In genomic region chr5:139747583-139748504, GRCh38 we compare ENCODE assay signal across 7 cellular contexts. TPM values are rescaled to one million over a fixed set of nuclear protein-coding genes. Genes with fewer than 3 reads are reported as not detected.
DNase-seq lines count a peak whose midpoint lies in the region; ATAC-seq lines count a peak whose summit lies in the region.

No MANE protein-coding gene starts in this region.

- WGBS in mesenchymal stem cell, result 2% methylated on average over 58 of the region's 60 CpGs

- peak overlapping the region; percentile 43 to 71 for H3K4me3 ChIP-seq in mesenchymal stem cell (ENCODE audit: insufficient read depth in 1 of 2, low read depth in 1 of 2, low read length in 2 of 2)

- peak overlapping the region; percentile 60 for H2AFZ ChIP-seq in mesenchymal stem cell (ENCODE audit: low read depth, low read length)

- peak overlapping the region; percentile 72 for H2AK5ac ChIP-seq in mesenchymal stem cell (ENCODE audit: low read length, severe bottlenecking)

- H3K9me3 ChIP-seq in mesenchymal stem cell (ENCODE audit: control insufficient read depth, low read length), result no peaks in the 10 kb centered on the region

- no peaks in the 10 kb centered on the region for H3K27me3 ChIP-seq in mesenchymal stem cell (ENCODE audit: control insufficient read depth in 1 of 2, insufficient read depth in 1 of 2, low read length in 2 of 2)

- no peaks in the 10 kb centered on the region for H3K36me3 ChIP-seq in mesenchymal stem cell (ENCODE audit: control insufficient read depth in 1 of 2, insufficient read depth in 2 of 2, low read depth in 1 of 2, low read length in 2 of 2)

- H4K8ac ChIP-seq in mesenchymal stem cell (ENCODE audit: low read length), result peak overlapping the region; percentile 35

- peak; percentile 22 for ATAC-seq in GM18907 (IDR thresholded peaks at IDR 0.05; ENCODE audit: unreplicated experiment)
- peak; percentile 40 for ATAC-seq in HG03439 (IDR thresholded peaks at IDR 0.05; ENCODE audit: unreplicated experiment)

- H2BK15ac ChIP-seq in mesenchymal stem cell (ENCODE audit: low read depth, poor library complexity, severe bottlenecking), result peak overlapping the region; percentile 39

- no peak overlapping the region for H2BK120ac ChIP-seq in mesenchymal stem cell (ENCODE audit: low read depth, low read length)

- peak overlapping the region; percentile 87 for H2BK5ac ChIP-seq in mesenchymal stem cell (ENCODE audit: low read depth, low read length, poor library complexity, severe bottlenecking)

- peak; percentile 55 to 68 for DNase-seq in activated CD4-positive, alpha-beta T cell treated with anti-CD3 and anti-CD28 coated beads for 4 hours
- DNase-seq in dermis microvascular lymphatic vessel endothelial cell (ENCODE audit: low read depth in 2 of 2) (peak; percentile 15 to 41), mesenchymal stem cell (peak; percentile 70), NCI-H774 (lab: John Stamatoyannopoulos, UW) (no peak)
- DNase-seq in stimulated activated CD8-positive, alpha-beta memory T cell treated with anti-CD3 and anti-CD28 coated beads, Interleukin-4, amount 100 ng/mL, for 4 hours (ENCODE audit: low read depth in 2 of 2, low spot score in 1 of 2), result peak; percentile 30 to 62

- peak overlapping the region; percentile 86 for H3K4me2 ChIP-seq in mesenchymal stem cell (ENCODE audit: low read length, poor library complexity, severe bottlenecking)

- no peaks in the 10 kb centered on the region for H3K79me1 ChIP-seq in mesenchymal stem cell (replicated peaks; ENCODE audit: low read length, poor library complexity, severe bottlenecking)

- H3K14ac ChIP-seq in mesenchymal stem cell (ENCODE audit: low read length in 2 of 2), result no peak overlapping the region

- H2BK12ac ChIP-seq in mesenchymal stem cell (ENCODE audit: low read length in 2 of 2), result peak overlapping the region in 1 of 2 experiments; percentile 81

- peak overlapping the region in 1 of 2 experiments; percentile 90 for H3K23ac ChIP-seq in mesenchymal stem cell (ENCODE audit: low read length in 2 of 2)

- no peak overlapping the region for H4K91ac ChIP-seq in mesenchymal stem cell (ENCODE audit: low read length)

- peak overlapping the region; percentile 79 for H3K9ac ChIP-seq in mesenchymal stem cell (ENCODE audit: low read length)

- H3K27ac ChIP-seq in mesenchymal stem cell (ENCODE audit: low read length, poor library complexity, severe bottlenecking), result peak overlapping the region; percentile 79

- peak overlapping the region in 1 of 2 experiments; percentile 29 for H3K4ac ChIP-seq in mesenchymal stem cell (ENCODE audit: low read depth in 1 of 2, low read length in 2 of 2)

- H3K4me1 ChIP-seq in mesenchymal stem cell (ENCODE audit: control insufficient read depth, insufficient read depth, low read depth, low read length), result peaks cover 65% of the 10 kb centered on the region

- peak overlapping the region; percentile 65 to 93 for H3K18ac ChIP-seq in mesenchymal stem cell (ENCODE audit: low read depth in 1 of 2, low read length in 2 of 2)

RNA-seq across cellular contexts. Expression of gene PSD2, which starts 47.8 kb away (rescaled TPM):
- total RNA-seq in dermis microvascular lymphatic vessel endothelial cell, result under 0.01 TPM in 1 of 2 replicates, not detected in the other
- polyA plus RNA-seq in mesenchymal stem cell (2013, experiment 1 of 2), result 0.07 TPM
- 0.08 TPM for polyA plus RNA-seq in mesenchymal stem cell (2013, experiment 2 of 2)
